In genomic region chr12:2295941-2296461, GRCh38 we compare ENCODE assay signal across 13 cellular contexts.
DNase-seq lines count a peak whose midpoint lies in the region; ATAC-seq, FAIRE-seq and TF ChIP-seq lines count a peak whose summit lies in the region.
"Had no signal": no experiment of that assay in that cellular context is flagged by ENCODE, and none has a peak within 500 bp of the region (broad histone marks: within the 10 kb centered on the region; RNA-seq: fewer than 3 reads in every experiment).

No MANE protein-coding gene starts in this region.

- H3K4me3 ChIP-seq in NB4 (ENCODE audit: low read depth, low read length) (no peak overlapping the region), coronary artery (no peak overlapping the region)
- H3K4me3 ChIP-seq: dorsolateral prefrontal cortex had no signal

- H3K27ac Mint-ChIP-seq in nephron progenitor cell, result peak overlapping the region; percentile 4
- H3K27ac Mint-ChIP-seq: activated T-helper 17 cell treated with anti-CD3 and anti-CD28 coated beads, Interleukin-2, amount 50 U/mL, for 72 hours; natural killer cell; stimulated activated naive CD8-positive, alpha-beta T cell treated with anti-CD3 and anti-CD28 coated beads, Interleukin-15, Interleukin-2, amounts not matched to agents 100 ng/mL and 50 ng/mL, for 24 hours had no signal

- ATAC-seq in HG02840 (IDR thresholded peaks at IDR 0.05; ENCODE audit: low FRiP score, unreplicated experiment), result no peak
- ATAC-seq in GM18870 (IDR thresholded peaks at IDR 0.05; ENCODE audit: unreplicated experiment), result no peak
- ATAC-seq: activated T-helper 17 cell treated with anti-CD3 and anti-CD28 coated beads, Interleukin-2, amount 50 U/mL, for 72 hours; HepG2; natural killer cell had no signal

- TF ChIP-seq CTCF in NB4 (IDR thresholded peaks at IDR 0.05; ENCODE audit: low read depth, low read length), result no peak
- no peak for TF ChIP-seq CTCF in coronary artery (IDR thresholded peaks at IDR 0.05)
- TF ChIP-seq CTCF in nephron progenitor cell (IDR thresholded peaks at IDR 0.05), result no peak

- no peaks in the 10 kb centered on the region for H3K36me3 Mint-ChIP-seq in nephron progenitor cell (ENCODE audit: low read depth)
- H3K36me3 Mint-ChIP-seq: natural killer cell had no signal

- TF ChIP-seq POLR2A in NB4 (IDR thresholded peaks at IDR 0.05; ENCODE audit: extremely low read depth, insufficient read length), result no peak
- no peak for TF ChIP-seq POLR2A in GM12891 (IDR thresholded peaks at IDR 0.05; ENCODE audit: low read depth, low read length)

- DNase-seq in Daoy (ENCODE audit: low read depth), result peak; percentile 72
- DNase-seq in NB4 (ENCODE audit: low read depth), result peak; percentile 70
- DNase-seq in coronary artery (ENCODE audit: low spot score), result peak; percentile 72
- no peak for DNase-seq in nephron progenitor cell
- no peak for DNase-seq in GM12891 (ENCODE audit: insufficient read length, low spot score)
- DNase-seq in activated CD4-positive, CD25-positive, alpha-beta regulatory T cell treated with anti-CD3 and anti-CD28 coated beads, Interleukin-2, amount 50 U/mL, for 72 hours, result no peak
- DNase-seq: dorsolateral prefrontal cortex, natural killer cell had no signal

- H3K4me1 Mint-ChIP-seq in nephron progenitor cell, result peaks cover 70% of the 10 kb centered on the region

- no peak for FAIRE-seq in GM12891 (lab: Jason Lieb, UNC)
- FAIRE-seq: HepG2 had no signal

- no peak overlapping the region for H3K4me3 Mint-ChIP-seq in nephron progenitor cell
- H3K4me3 Mint-ChIP-seq: activated T-helper 17 cell treated with anti-CD3 and anti-CD28 coated beads, Interleukin-2, amount 50 U/mL, for 72 hours; natural killer cell; stimulated activated naive CD8-positive, alpha-beta T cell treated with anti-CD3 and anti-CD28 coated beads, Interleukin-15, Interleukin-2, amounts not matched to agents 100 ng/mL and 50 ng/mL, for 24 hours had no signal

- H3K9me3 Mint-ChIP-seq in nephron progenitor cell, result no peaks in the 10 kb centered on the region
- H3K9me3 Mint-ChIP-seq: activated T-helper 17 cell treated with anti-CD3 and anti-CD28 coated beads, Interleukin-2, amount 50 U/mL, for 72 hours; natural killer cell; stimulated activated naive CD8-positive, alpha-beta T cell treated with anti-CD3 and anti-CD28 coated beads, Interleukin-15, Interleukin-2, amounts not matched to agents 100 ng/mL and 50 ng/mL, for 24 hours had no signal

- peaks cover 7% of the 10 kb centered on the region for H3K27me3 Mint-ChIP-seq in nephron progenitor cell (ENCODE audit: low read depth, poor library complexity)
- H3K27me3 Mint-ChIP-seq: stimulated activated naive CD8-positive, alpha-beta T cell treated with anti-CD3 and anti-CD28 coated beads, Interleukin-15, Interleukin-2, amounts not matched to agents 100 ng/mL and 50 ng/mL, for 24 hours had no signal

- peak overlapping the region; percentile 24 to 31 for H3K27ac ChIP-seq in coronary artery

TF ChIP-seq in GM12891, 5 proteins besides CTCF, POLR2A, EP300 and RAD21:
- TF ChIP-seq TAF1 (IDR thresholded peaks at IDR 0.05; ENCODE audit: low read depth, low read length) (no peak), POLR2AphosphoS5 (IDR thresholded peaks at IDR 0.05; ENCODE audit: low read depth, low read length) (no peak), POU2F2 (IDR thresholded peaks at IDR 0.05; ENCODE audit: low read depth, low read length) (no peak), PAX5 (IDR thresholded peaks at IDR 0.05; ENCODE audit: insufficient read depth, low read length, severe bottlenecking) (no peak), SPI1 (IDR thresholded peaks at IDR 0.05; ENCODE audit: low read depth, low read length) (no peak)

Comparison
In these comparisons a context has a peak if more than half of its experiments do, and no peak if none do; other contexts are left out.
1. DNase-seq: peak in Daoy (single experiment), NB4 (single experiment) and coronary artery (single experiment); none in nephron progenitor cell (single experiment), GM12891 (single experiment) and activated CD4-positive, CD25-positive, alpha-beta regulatory T cell treated with anti-CD3 and anti-CD28 coated beads, Interleukin-2, amount 50 U/mL, for 72 hours (single experiment).